Comparison of ENCODE assay signal across 21 cellular contexts in the genomic region with DNA sequence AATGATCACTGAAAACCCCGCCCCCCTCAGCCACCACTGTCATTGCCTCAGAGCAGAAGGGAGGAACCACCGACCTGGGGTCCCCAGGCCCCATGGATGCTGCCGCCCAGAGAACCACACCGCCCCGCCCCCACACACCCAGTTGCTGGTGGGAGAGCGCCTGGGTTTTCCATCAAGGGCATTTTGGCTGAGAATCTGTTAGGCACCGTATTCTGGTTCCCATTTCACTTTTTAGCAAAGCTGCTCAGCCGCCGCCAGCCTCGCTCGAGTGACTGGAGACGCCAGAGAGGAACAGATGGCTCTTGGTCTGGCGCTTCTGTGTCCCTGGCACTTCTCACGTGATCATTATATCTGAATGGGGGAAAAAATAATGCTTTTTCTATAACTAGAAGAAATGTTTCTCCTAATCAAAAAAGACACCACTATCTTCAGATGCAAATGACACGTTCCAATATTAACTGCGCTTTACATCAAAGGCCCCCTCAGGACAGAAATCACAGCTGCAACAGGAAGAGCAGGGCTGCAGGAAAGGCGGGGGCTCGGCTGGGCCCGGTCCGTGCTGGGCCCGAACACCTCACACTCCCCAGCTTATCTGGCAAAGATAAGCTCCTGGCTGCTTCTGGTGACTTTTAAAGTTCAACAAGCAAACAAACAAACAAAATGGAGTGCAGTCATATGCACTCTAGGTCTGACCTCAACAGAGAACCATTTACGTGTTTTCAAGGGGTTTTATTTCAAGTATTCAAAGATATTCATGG.
DNase-seq lines count a peak whose midpoint lies in the region; ATAC-seq lines count a peak whose summit lies in the region.
"Had no signal": no experiment of that assay in that cellular context is flagged by ENCODE, and none has a peak within 500 bp of the region (broad histone marks: within the 10 kb centered on the region; RNA-seq: fewer than 3 reads in every experiment).

No MANE protein-coding gene starts in this region.

- no peak overlapping the region for H3K4me3 Mint-ChIP-seq in activated CD8-positive, alpha-beta memory T cell treated with anti-CD3 and anti-CD28 coated beads, Interleukin-2, amount 10 ng/mL, durations not matched to agents 7 days and 5 days
- H3K4me3 Mint-ChIP-seq: activated CD8-positive, alpha-beta T cell treated with anti-CD3 and anti-CD28 coated beads, Interleukin-2, amount 10 ng/mL, durations not matched to agents 7 days and 5 days; activated T-cell treated with anti-CD3 and anti-CD28 coated beads, Interleukin-2, amount 50 U/mL, for 4 hours; CD4-positive, CD25-positive, alpha-beta regulatory T cell had no signal

- ATAC-seq in HG03571 (IDR thresholded peaks at IDR 0.05; ENCODE audit: unreplicated experiment) (no peak), HG03135 (IDR thresholded peaks at IDR 0.05; ENCODE audit: unreplicated experiment) (no peak)
- ATAC-seq in activated CD8-positive, alpha-beta memory T cell treated with anti-CD3 and anti-CD28 coated beads, Interleukin-2, amount 10 ng/mL, durations not matched to agents 7 days and 5 days = no peak
- ATAC-seq: activated CD8-positive, alpha-beta T cell treated with anti-CD3 and anti-CD28 coated beads, Interleukin-2, amount 10 ng/mL, durations not matched to agents 7 days and 5 days; activated T-cell treated with anti-CD3 and anti-CD28 coated beads, Interleukin-2, amount 50 U/mL, for 4 hours had no signal

- H3K36me3 Mint-ChIP-seq in activated CD8-positive, alpha-beta memory T cell treated with anti-CD3 and anti-CD28 coated beads, Interleukin-2, amount 10 ng/mL, durations not matched to agents 7 days and 5 days = no peaks in the 10 kb centered on the region
- H3K36me3 Mint-ChIP-seq: CD4-positive, CD25-positive, alpha-beta regulatory T cell had no signal

- no peaks in the 10 kb centered on the region for H3K27me3 Mint-ChIP-seq in activated CD8-positive, alpha-beta memory T cell treated with anti-CD3 and anti-CD28 coated beads, Interleukin-2, amount 10 ng/mL, durations not matched to agents 7 days and 5 days

- CTCF ChIA-PET in activated CD8-positive, alpha-beta memory T cell treated with anti-CD3 and anti-CD28 coated beads, Interleukin-2, amount 10 ng/mL, durations not matched to agents 7 days and 5 days (lab: Charles Lee) = no interaction called here

- H3K9me3 Mint-ChIP-seq in activated CD8-positive, alpha-beta memory T cell treated with anti-CD3 and anti-CD28 coated beads, Interleukin-2, amount 10 ng/mL, durations not matched to agents 7 days and 5 days (ENCODE audit: low read depth) = no peaks in the 10 kb centered on the region
- H3K9me3 Mint-ChIP-seq: activated T-cell treated with anti-CD3 and anti-CD28 coated beads, Interleukin-2, amount 50 U/mL, for 4 hours had no signal

- no peak overlapping the region for H3K27ac Mint-ChIP-seq in activated CD8-positive, alpha-beta memory T cell treated with anti-CD3 and anti-CD28 coated beads, Interleukin-2, amount 10 ng/mL, durations not matched to agents 7 days and 5 days
- H3K27ac Mint-ChIP-seq: activated CD8-positive, alpha-beta T cell treated with anti-CD3 and anti-CD28 coated beads, Interleukin-2, amount 10 ng/mL, durations not matched to agents 7 days and 5 days; CD4-positive, CD25-positive, alpha-beta regulatory T cell had no signal

- no peaks in the 10 kb centered on the region for H3K4me1 Mint-ChIP-seq in activated CD8-positive, alpha-beta memory T cell treated with anti-CD3 and anti-CD28 coated beads, Interleukin-2, amount 10 ng/mL, durations not matched to agents 7 days and 5 days
- H3K4me1 Mint-ChIP-seq: CD4-positive, CD25-positive, alpha-beta regulatory T cell had no signal

- DNase-seq in D341Med (ENCODE audit: low spot score) (peak; percentile 79), NCI-H1694 (lab: John Stamatoyannopoulos, UW) (peak; percentile 82), cerebellar cortex (ENCODE audit: low spot score) (peak; percentile 70), mucosa of gallbladder (ENCODE audit: low spot score) (peak; percentile 9), NCI-H1436 treated with DMSO at 0.1 percent for 48 hours (lab: John Stamatoyannopoulos, UW) (no peak)
- DNase-seq in activated CD8-positive, alpha-beta memory T cell treated with anti-CD3 and anti-CD28 coated beads, Interleukin-2, amount 10 ng/mL, durations not matched to agents 7 days and 5 days = no peak
- DNase-seq: activated CD4-positive, CD25-positive, alpha-beta regulatory T cell treated with anti-CD3 and anti-CD28 coated beads, Interleukin-2, amount 50 U/mL, for 72 hours; activated CD8-positive, alpha-beta T cell treated with anti-CD3 and anti-CD28 coated beads, Interleukin-2, amount 10 ng/mL, durations not matched to agents 7 days and 5 days; activated naive CD4-positive, alpha-beta T cell treated with anti-CD3 and anti-CD28 coated beads, Interleukin-2, amount 50 U/mL, for 16 hours; activated T-cell treated with anti-CD3 and anti-CD28 coated beads, Interleukin-2, amount 50 U/mL, for 4 hours; CD4-positive, CD25-positive, alpha-beta regulatory T cell; DMS79; islet precursor cell; lower lobe of right lung; NCI-H1092 treated with DMSO at 0.1 percent for 48 hours; NCI-H2081 treated with DMSO at 0.1 percent for 48 hours; stimulated activated CD4-positive, alpha-beta T cell treated with anti-CD3 and anti-CD28 coated beads, Interleukin-4, amount 100 ng/mL, for 1 hour; stimulated activated naive CD4-positive, alpha-beta T cell; SW 1271 had no signal

Comparison
In these comparisons a context has a peak if more than half of its experiments do, and no peak if none do; other contexts are left out.
1. DNase-seq: peak in D341Med (single experiment), NCI-H1694 (single experiment), cerebellar cortex (single experiment) and mucosa of gallbladder (single experiment); none in NCI-H1436 treated with DMSO at 0.1 percent for 48 hours (single experiment) and activated CD8-positive, alpha-beta memory T cell treated with anti-CD3 and anti-CD28 coated beads, Interleukin-2, amount 10 ng/mL, durations not matched to agents 7 days and 5 days (single experiment).